ENCODE assay signal across 1 cellular context in the genomic region with DNA sequence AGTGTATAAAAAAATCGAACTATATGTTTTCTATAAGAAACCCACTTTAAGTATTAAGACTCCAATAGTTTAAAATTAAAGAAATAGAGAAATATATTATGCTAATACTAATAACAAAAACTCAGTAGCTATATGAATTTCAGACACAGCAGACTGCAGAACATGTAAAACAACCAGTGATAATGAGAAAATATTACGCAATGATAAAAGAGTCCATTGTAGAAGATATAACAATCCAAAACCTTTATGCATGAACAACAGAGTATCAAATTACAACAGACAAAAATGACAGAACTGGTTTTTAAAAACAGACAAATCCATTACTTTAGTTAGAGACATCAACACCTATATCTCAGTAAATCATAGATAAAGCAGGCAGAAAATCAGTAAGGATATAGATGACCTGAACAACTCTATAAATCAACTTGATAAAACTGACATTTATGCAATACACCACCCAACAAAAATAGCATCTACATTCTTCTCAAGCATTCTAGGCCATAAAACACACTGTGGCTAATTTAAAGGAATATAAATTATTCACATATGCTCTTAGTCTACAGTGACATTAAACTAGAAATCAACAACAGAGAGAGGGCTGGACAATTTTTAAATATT.
TF ChIP-seq lines count a peak whose summit lies in the region.

No MANE protein-coding gene starts in this region.

TF ChIP-seq in K562, 482 proteins besides CTCF, POLR2A, EP300 and RAD21 (continued from another document):
- TF ChIP-seq TOE1 (IDR thresholded peaks at IDR 0.05; ENCODE audit: borderline replicate concordance) (no peak), TOE1 (CRISPR knock-in tag; IDR thresholded peaks at IDR 0.05; ENCODE audit: borderline replicate concordance, low read depth) (no peak), SRSF3 (IDR thresholded peaks at IDR 0.05; ENCODE audit: insufficient read depth, low read length) (no peak), SIRT6 (IDR thresholded peaks at IDR 0.05; ENCODE audit: low read depth, low read length) (no peak), ZNF121 (CRISPR knock-in tag; conservative IDR thresholded peaks at IDR 0.05) (no peak), CEBPG (CRISPR knock-in tag; IDR thresholded peaks at IDR 0.05) (no peak), CEBPG (tag; conservative IDR thresholded peaks at IDR 0.05 in 1 of 2, IDR thresholded peaks at IDR 0.05 in 1 of 2) (peak in 1 of 2 experiments; percentile 91; a peak in 2 of 4 replicates)
- TF ChIP-seq, protein P1, sequence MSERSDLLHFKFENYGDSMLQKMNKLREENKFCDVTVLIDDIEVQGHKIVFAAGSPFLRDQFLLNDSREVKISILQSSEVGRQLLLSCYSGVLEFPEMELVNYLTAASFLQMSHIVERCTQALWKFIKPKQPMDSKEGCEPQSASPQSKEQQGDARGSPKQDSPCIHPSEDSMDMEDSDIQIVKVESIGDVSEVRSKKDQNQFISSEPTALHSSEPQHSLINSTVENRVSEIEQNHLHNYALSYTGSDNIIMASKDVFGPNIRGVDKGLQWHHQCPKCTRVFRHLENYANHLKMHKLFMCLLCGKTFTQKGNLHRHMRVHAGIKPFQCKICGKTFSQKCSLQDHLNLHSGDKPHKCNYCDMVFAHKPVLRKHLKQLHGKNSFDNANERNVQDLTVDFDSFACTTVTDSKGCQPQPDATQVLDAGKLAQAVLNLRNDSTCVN (CRISPR knock-in tag; IDR thresholded peaks at IDR 0.05), result no peak
- TF ChIP-seq, protein P2, sequence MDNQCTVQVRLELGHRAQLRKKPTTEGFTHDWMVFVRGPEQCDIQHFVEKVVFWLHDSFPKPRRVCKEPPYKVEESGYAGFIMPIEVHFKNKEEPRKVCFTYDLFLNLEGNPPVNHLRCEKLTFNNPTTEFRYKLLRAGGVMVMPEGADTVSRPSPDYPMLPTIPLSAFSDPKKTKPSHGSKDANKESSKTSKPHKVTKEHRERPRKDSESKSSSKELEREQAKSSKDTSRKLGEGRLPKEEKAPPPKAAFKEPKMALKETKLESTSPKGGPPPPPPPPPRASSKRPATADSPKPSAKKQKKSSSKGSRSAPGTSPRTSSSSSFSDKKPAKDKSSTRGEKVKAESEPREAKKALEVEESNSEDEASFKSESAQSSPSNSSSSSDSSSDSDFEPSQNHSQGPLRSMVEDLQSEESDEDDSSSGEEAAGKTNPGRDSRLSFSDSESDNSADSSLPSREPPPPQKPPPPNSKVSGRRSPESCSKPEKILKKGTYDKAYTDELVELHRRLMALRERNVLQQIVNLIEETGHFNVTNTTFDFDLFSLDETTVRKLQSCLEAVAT (IDR thresholded peaks at IDR 0.05), result no peak
TF ChIP-seq in K562: peak in this region for 2.
